15 cellular contexts compared by ENCODE assay signal in genomic region chr4:186781032-186781917, GRCh38. TPM values are rescaled to one million over a fixed set of nuclear protein-coding genes. Genes with fewer than 3 reads are reported as not detected.
DNase-seq lines count a peak whose midpoint lies in the region; ATAC-seq, FAIRE-seq and TF ChIP-seq lines count a peak whose summit lies in the region.
"Had no signal": no experiment of that assay in that cellular context is flagged by ENCODE, and none has a peak within 500 bp of the region (broad histone marks: within the 10 kb centered on the region; RNA-seq: fewer than 3 reads in every experiment).

No MANE protein-coding gene starts in this region.

- TF ChIP-seq CTCF in Loucy (conservative IDR thresholded peaks at IDR 0.05; ENCODE audit: low read length) (no peak), cardiac fibroblast (IDR thresholded peaks at IDR 0.05; ENCODE audit: low read depth, low read length) (no peak), D721Med (IDR thresholded peaks at IDR 0.05; ENCODE audit: insufficient read depth, missing control alignments) (no peak)

- H3K27ac ChIP-seq in mesodermal cell (ENCODE audit: low read depth, low read length, severe bottlenecking) = peak overlapping the region; percentile 89
- H3K27ac ChIP-seq: BLaER1, esophagus squamous epithelium had no signal

- no peaks in the 10 kb centered on the region for H3K36me3 ChIP-seq in Loucy (ENCODE audit: insufficient read depth, low read length)
- no peaks in the 10 kb centered on the region for H3K36me3 ChIP-seq in mesodermal cell (ENCODE audit: control insufficient read depth, insufficient read depth, low read length)
- H3K36me3 ChIP-seq: BLaER1, esophagus squamous epithelium had no signal

- H3K9me2 ChIP-seq in Loucy (replicated peaks; ENCODE audit: low read depth, low read length) = no peaks in the 10 kb centered on the region

- H3K4me3 ChIP-seq in Loucy (ENCODE audit: low read length, poor library complexity, severe bottlenecking) = no peak overlapping the region
- H3K4me3 ChIP-seq in cardiac fibroblast (replicated peaks in 1 of 2; ENCODE audit: low read depth in 2 of 2, low read length in 2 of 2) = no peak overlapping the region
- no peak overlapping the region for H3K4me3 ChIP-seq in mesodermal cell (ENCODE audit: extremely low read depth, insufficient read depth, low read length, poor library complexity, severe bottlenecking)
- H3K4me3 ChIP-seq: BLaER1, esophagus squamous epithelium had no signal

- DNase-seq in AG20443 (ENCODE audit: low spot score) (peak; percentile 25), cardiac fibroblast (ENCODE audit: low read depth in 2 of 2) (peak; percentile 51 to 53), D721Med (ENCODE audit: insufficient read length, low spot score) (no peak), DMS153 (lab: John Stamatoyannopoulos, UW) (no peak)
- DNase-seq: activated CD4-positive, alpha-beta T cell treated with anti-CD3 and anti-CD28 coated beads, Interleukin-2, amount 50 U/mL, for 4 hours; esophagus squamous epithelium; NCI-H2171 treated with DMSO at 0.1 percent for 48 hours; stimulated activated CD4-positive, alpha-beta T cell treated with anti-CD3 and anti-CD28 coated beads, Interleukin-4, amount 100 ng/mL, for 24 hours; stimulated activated naive CD4-positive, alpha-beta T cell; T-helper 17 cell had no signal

- H3K4me2 ChIP-seq in Loucy (ENCODE audit: low read depth, low read length, poor library complexity, severe bottlenecking) = peak overlapping the region; percentile 12
- H3K4me2 ChIP-seq: BLaER1 had no signal

- H3K9ac ChIP-seq in Loucy (ENCODE audit: low read depth, low read length, poor library complexity, severe bottlenecking) = no peak overlapping the region
- H3K9ac ChIP-seq: BLaER1 had no signal

- 57 to 88% methylated on average over 1 to 4 of the region's 6 CpGs for WGBS in mesodermal cell (ENCODE audit: insufficient coverage in 2 of 2), 2 experiments

- H4K20me1 ChIP-seq in Loucy (ENCODE audit: insufficient read depth, low read length, poor library complexity, severe bottlenecking) = no peaks in the 10 kb centered on the region
- H4K20me1 ChIP-seq: BLaER1 had no signal

- no peaks in the 10 kb centered on the region for H3K79me2 ChIP-seq in Loucy (ENCODE audit: insufficient read depth, low read length)

- no peaks in the 10 kb centered on the region for H3K9me3 ChIP-seq in Loucy (ENCODE audit: insufficient read depth, low read depth, low read length)
- no peaks in the 10 kb centered on the region for H3K9me3 ChIP-seq in mesodermal cell (ENCODE audit: control insufficient read depth, low read length)
- H3K9me3 ChIP-seq: esophagus squamous epithelium had no signal

- H3K4me1 ChIP-seq in Loucy (ENCODE audit: insufficient read depth, low read length, poor library complexity, severe bottlenecking) (peaks cover 13% of the 10 kb centered on the region), mesodermal cell (ENCODE audit: control insufficient read depth, insufficient read depth, low read length, poor library complexity, severe bottlenecking) (peaks cover 37% of the 10 kb centered on the region)

- no peaks in the 10 kb centered on the region for H3K27me3 ChIP-seq in Loucy (ENCODE audit: insufficient read depth, low read length, poor library complexity, severe bottlenecking)
- H3K27me3 ChIP-seq: BLaER1, esophagus squamous epithelium had no signal

- no peak for FAIRE-seq in D721Med (lab: Jason Lieb, UNC)

- H2AFZ ChIP-seq in Loucy (ENCODE audit: low read length) = no peak overlapping the region

- no peaks in the 10 kb centered on the region for H3F3A ChIP-seq in Loucy (ENCODE audit: low read depth)

- ATAC-seq in GM21526 (IDR thresholded peaks at IDR 0.05; ENCODE audit: low FRiP score, unreplicated experiment) (no peak), GM19328 (IDR thresholded peaks at IDR 0.05; ENCODE audit: unreplicated experiment) (no peak)
- ATAC-seq: T-helper 17 cell had no signal

RNA-seq across cellular contexts. Expression of gene FAT1, which starts 57.6 kb away (rescaled TPM):
- polyA plus RNA-seq in mesodermal cell (2013, experiment 1 of 2) = 176 TPM
- polyA plus RNA-seq in mesodermal cell (2013, experiment 2 of 2) = 122 TPM

Comparison
In these comparisons a context has a peak if more than half of its experiments do, and no peak if none do; other contexts are left out.
1. DNase-seq: peak in AG20443 (single experiment) and cardiac fibroblast (2 of 2); none in D721Med (single experiment) and DMS153 (single experiment).